ENCODE assay signal across 1 cellular context in the genomic region with DNA sequence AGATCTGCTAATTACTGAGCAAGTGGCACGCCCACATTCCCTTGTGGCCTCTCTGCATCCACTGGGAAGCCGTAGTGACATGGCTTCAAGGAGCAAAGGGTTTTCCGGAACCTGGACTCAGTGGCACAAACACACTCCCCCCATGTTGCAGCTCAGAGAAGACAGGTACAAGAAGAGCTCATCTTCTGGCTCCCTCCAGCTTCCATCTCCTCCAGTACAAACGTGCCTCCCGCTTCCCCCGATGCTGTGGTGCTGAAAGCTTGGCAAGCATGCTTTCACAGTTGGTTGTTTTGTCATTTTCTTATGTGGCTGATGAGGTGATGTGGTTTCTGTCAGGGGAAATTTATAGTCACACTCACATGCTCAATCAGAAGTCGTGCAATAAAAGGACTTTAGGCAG.
TF ChIP-seq lines count a peak whose summit lies in the region.

No MANE protein-coding gene starts in this region.

TF ChIP-seq in GM23338, 12 proteins besides CTCF, POLR2A, EP300 and RAD21 (continued from another document):
- TF ChIP-seq, protein P1, sequence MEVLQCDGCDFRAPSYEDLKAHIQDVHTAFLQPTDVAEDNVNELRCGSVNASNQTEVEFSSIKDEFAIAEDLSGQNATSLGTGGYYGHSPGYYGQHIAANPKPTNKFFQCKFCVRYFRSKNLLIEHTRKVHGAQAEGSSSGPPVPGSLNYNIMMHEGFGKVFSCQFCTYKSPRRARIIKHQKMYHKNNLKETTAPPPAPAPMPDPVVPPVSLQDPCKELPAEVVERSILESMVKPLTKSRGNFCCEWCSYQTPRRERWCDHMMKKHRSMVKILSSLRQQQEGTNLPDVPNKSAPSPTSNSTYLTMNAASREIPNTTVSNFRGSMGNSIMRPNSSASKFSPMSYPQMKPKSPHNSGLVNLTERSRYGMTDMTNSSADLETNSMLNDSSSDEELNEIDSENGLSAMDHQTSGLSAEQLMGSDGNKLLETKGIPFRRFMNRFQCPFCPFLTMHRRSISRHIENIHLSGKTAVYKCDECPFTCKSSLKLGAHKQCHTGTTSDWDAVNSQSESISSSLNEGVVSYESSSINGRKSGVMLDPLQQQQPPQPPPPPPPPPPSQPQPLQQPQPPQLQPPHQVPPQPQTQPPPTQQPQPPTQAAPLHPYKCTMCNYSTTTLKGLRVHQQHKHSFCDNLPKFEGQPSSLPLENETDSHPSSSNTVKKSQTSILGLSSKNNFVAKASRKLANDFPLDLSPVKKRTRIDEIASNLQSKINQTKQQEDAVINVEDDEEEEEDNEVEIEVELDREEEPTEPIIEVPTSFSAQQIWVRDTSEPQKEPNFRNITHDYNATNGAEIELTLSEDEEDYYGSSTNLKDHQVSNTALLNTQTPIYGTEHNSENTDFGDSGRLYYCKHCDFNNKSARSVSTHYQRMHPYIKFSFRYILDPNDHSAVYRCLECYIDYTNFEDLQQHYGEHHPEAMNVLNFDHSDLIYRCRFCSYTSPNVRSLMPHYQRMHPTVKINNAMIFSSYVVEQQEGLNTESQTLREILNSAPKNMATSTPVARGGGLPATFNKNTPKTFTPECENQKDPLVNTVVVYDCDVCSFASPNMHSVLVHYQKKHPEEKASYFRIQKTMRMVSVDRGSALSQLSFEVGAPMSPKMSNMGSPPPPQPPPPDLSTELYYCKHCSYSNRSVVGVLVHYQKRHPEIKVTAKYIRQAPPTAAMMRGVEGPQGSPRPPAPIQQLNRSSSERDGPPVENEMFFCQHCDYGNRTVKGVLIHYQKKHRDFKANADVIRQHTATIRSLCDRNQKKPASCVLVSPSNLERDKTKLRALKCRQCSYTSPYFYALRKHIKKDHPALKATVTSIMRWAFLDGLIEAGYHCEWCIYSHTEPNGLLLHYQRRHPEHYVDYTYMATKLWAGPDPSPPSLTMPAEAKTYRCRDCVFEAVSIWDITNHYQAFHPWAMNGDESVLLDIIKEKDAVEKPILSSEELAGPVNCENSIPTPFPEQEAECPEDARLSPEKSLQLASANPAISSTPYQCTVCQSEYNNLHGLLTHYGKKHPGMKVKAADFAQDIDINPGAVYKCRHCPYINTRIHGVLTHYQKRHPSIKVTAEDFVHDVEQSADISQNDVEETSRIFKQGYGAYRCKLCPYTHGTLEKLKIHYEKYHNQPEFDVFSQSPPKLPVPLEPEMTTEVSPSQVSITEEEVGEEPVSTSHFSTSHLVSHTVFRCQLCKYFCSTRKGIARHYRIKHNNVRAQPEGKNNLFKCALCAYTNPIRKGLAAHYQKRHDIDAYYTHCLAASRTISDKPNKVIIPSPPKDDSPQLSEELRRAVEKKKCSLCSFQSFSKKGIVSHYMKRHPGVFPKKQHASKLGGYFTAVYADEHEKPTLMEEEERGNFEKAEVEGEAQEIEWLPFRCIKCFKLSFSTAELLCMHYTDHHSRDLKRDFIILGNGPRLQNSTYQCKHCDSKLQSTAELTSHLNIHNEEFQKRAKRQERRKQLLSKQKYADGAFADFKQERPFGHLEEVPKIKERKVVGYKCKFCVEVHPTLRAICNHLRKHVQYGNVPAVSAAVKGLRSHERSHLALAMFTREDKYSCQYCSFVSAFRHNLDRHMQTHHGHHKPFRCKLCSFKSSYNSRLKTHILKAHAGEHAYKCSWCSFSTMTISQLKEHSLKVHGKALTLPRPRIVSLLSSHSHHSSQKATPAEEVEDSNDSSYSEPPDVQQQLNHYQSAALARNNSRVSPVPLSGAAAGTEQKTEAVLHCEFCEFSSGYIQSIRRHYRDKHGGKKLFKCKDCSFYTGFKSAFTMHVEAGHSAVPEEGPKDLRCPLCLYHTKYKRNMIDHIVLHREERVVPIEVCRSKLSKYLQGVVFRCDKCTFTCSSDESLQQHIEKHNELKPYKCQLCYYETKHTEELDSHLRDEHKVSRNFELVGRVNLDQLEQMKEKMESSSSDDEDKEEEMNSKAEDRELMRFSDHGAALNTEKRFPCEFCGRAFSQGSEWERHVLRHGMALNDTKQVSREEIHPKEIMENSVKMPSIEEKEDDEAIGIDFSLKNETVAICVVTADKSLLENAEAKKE (CRISPR knock-in tag; IDR thresholded peaks at IDR 0.05) = no peak
- TF ChIP-seq EZH2phosphoT487 (IDR thresholded peaks at IDR 0.05; ENCODE audit: unreplicated experiment) (no peak), POLR2AphosphoS5 (IDR thresholded peaks at IDR 0.05; ENCODE audit: low read depth) (no peak), CREB1 (CRISPR knock-in tag; IDR thresholded peaks at IDR 0.05; ENCODE audit: low read depth) (no peak), EZH2 (IDR thresholded peaks at IDR 0.05; ENCODE audit: low read depth, unreplicated experiment) (no peak), NANOG (IDR thresholded peaks at IDR 0.05; ENCODE audit: borderline replicate concordance) (no peak), ZNF331 (CRISPR knock-in tag; IDR thresholded peaks at IDR 0.05; ENCODE audit: low read depth) (no peak), STAT1 (IDR thresholded peaks at IDR 0.05; ENCODE audit: unreplicated experiment) (no peak)
